10 cellular contexts compared by ENCODE assay signal in the genomic region with DNA sequence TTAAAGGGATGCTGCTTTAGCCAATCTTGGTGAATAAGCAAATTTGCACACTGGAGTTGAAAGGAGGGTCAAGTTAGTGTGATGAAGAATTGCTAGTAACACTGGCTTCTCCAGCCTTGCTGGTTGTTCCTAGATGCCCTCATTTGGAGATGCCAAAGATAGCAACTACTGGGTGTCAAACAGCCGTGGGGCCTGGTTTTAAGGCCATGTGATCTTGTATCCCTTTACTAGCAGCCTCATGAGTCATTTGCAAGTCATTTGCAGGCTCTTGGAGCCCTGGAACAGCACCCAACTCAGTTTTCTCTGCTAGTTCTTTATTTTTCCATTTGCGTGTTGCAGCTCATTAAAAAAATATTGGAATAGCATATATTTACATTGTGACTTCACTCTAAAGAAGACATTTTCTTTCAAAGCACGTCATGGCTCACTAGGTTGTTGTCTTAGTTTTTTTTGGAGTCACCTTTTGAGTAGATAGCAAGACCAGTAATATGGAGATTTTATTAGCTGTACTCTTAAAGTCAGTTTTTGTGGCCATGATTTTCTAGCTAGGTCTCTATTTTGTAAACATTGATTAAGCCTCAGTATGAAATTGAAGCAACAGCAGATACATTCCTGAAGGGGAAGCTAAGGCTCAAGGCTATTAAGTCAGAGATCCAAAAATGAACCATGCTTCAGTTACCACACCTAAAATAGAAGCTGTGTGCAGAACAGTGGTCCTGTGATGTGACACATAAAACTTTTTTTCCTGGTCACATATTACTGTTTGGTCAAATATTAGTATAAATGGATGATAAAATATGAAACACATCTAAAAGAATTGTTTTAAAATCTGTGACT. TPM values are rescaled to one million over a fixed set of nuclear protein-coding genes. Genes with fewer than 3 reads are reported as not detected.
DNase-seq lines count a peak whose midpoint lies in the region; ATAC-seq and TF ChIP-seq lines count a peak whose summit lies in the region.
"Had no signal": no experiment of that assay in that cellular context is flagged by ENCODE, and none has a peak within 500 bp of the region (broad histone marks: within the 10 kb centered on the region; RNA-seq: fewer than 3 reads in every experiment).

No MANE protein-coding gene starts in this region.

- intact Hi-C loops in PC-9 (cut with micrococcal nuclease; ENCODE audit: unreplicated experiment), result loop anchor here (1.0 to 5.0 kb wide), 3 partner anchors 13 to 500 kb away; no protein-coding TSS in a partner anchor
- intact Hi-C loops in activated T-helper 1 cell treated with anti-CD3 and anti-CD28 coated beads, Interleukin-12 subunit alpha, Interleukin-12 subunit beta, Interleukin-2, Interleukin-4 antibody, amounts not matched to agents 30 ng/mL and 10 ng/mL and 1 ng/mL, durations not matched to agents 14 hours and 24 hours and 36 hours (cut with micrococcal nuclease), result loop anchor here (5.0 kb wide), 1 partner anchor 415 kb away; no protein-coding TSS in a partner anchor

- H3K4me3 ChIP-seq in PC-9, result no peak overlapping the region
- H3K4me3 ChIP-seq in parathyroid adenoma (ENCODE audit: low read depth, low read length), result no peak overlapping the region
- H3K4me3 ChIP-seq in MM.1S (ENCODE audit: low read length), result no peak overlapping the region

- CTCF ChIA-PET in PC-9 (lab: Charles Lee), result no interaction called here

- H3K4me1 Mint-ChIP-seq in activated T-helper 1 cell treated with anti-CD3 and anti-CD28 coated beads, Interleukin-12 subunit alpha, Interleukin-12 subunit beta, Interleukin-2, Interleukin-4 antibody, amounts not matched to agents 30 ng/mL and 10 ng/mL and 1 ng/mL, durations not matched to agents 14 hours and 24 hours and 36 hours (ENCODE audit: low read depth), result peaks cover 12% of the 10 kb centered on the region

- H3K9ac ChIP-seq in parathyroid adenoma (no peak overlapping the region), MM.1S (ENCODE audit: low read length) (no peak overlapping the region)

- peak; percentile 96 for ATAC-seq in esophagus mucosa
- no peak for ATAC-seq in left lobe of liver

- H3K27me3 ChIP-seq in PC-9 (ENCODE audit: insufficient read depth, low read depth), result no peaks in the 10 kb centered on the region
- no peaks in the 10 kb centered on the region for H3K27me3 ChIP-seq in parathyroid adenoma (ENCODE audit: control insufficient read depth, insufficient read depth, low read length)
- no peaks in the 10 kb centered on the region for H3K27me3 ChIP-seq in MM.1S (replicated peaks; ENCODE audit: insufficient read depth, low read length)

- H4K20me1 ChIP-seq in PC-9 (ENCODE audit: insufficient read depth), result no peaks in the 10 kb centered on the region
- no peaks in the 10 kb centered on the region for H4K20me1 ChIP-seq in MM.1S (ENCODE audit: insufficient read depth, low read length)

- peak overlapping the region; percentile 48 for H3K27ac ChIP-seq in PC-9
- H3K27ac ChIP-seq in parathyroid adenoma, result no peak overlapping the region
- no peak overlapping the region for H3K27ac ChIP-seq in MM.1S (ENCODE audit: low read length)

- H3K27ac Mint-ChIP-seq in activated T-helper 1 cell treated with anti-CD3 and anti-CD28 coated beads, Interleukin-12 subunit alpha, Interleukin-12 subunit beta, Interleukin-2, Interleukin-4 antibody, amounts not matched to agents 30 ng/mL and 10 ng/mL and 1 ng/mL, durations not matched to agents 14 hours and 24 hours and 36 hours, result no peak overlapping the region
- H3K27ac Mint-ChIP-seq: activated CD4-positive, alpha-beta T cell treated with anti-CD3 and anti-CD28 coated beads, Interleukin-2, amount 10 ng/mL, durations not matched to agents 7 days and 5 days had no signal

- no peak overlapping the region for H2AFZ ChIP-seq in PC-9
- peak overlapping the region; percentile 10 for H2AFZ ChIP-seq in parathyroid adenoma
- no peak overlapping the region for H2AFZ ChIP-seq in MM.1S (ENCODE audit: low read length)

- no peaks in the 10 kb centered on the region for H3K9me3 Mint-ChIP-seq in activated T-helper 1 cell treated with anti-CD3 and anti-CD28 coated beads, Interleukin-12 subunit alpha, Interleukin-12 subunit beta, Interleukin-2, Interleukin-4 antibody, amounts not matched to agents 30 ng/mL and 10 ng/mL and 1 ng/mL, durations not matched to agents 14 hours and 24 hours and 36 hours
- H3K9me3 Mint-ChIP-seq: activated CD4-positive, alpha-beta T cell treated with anti-CD3 and anti-CD28 coated beads, Interleukin-2, amount 10 ng/mL, durations not matched to agents 7 days and 5 days had no signal

- H3K4me3 Mint-ChIP-seq in activated T-helper 1 cell treated with anti-CD3 and anti-CD28 coated beads, Interleukin-12 subunit alpha, Interleukin-12 subunit beta, Interleukin-2, Interleukin-4 antibody, amounts not matched to agents 30 ng/mL and 10 ng/mL and 1 ng/mL, durations not matched to agents 14 hours and 24 hours and 36 hours, result no peak overlapping the region
- H3K4me3 Mint-ChIP-seq: activated CD4-positive, alpha-beta T cell treated with anti-CD3 and anti-CD28 coated beads, Interleukin-2, amount 10 ng/mL, durations not matched to agents 7 days and 5 days had no signal

- no peaks in the 10 kb centered on the region for H3K9me2 ChIP-seq in PC-9 (ENCODE audit: insufficient read depth)
- H3K9me2 ChIP-seq in MM.1S (replicated peaks; ENCODE audit: insufficient read depth, low read length), result no peaks in the 10 kb centered on the region

- TF ChIP-seq CTCF in PC-9 (conservative IDR thresholded peaks at IDR 0.05) (no peak), parathyroid adenoma (IDR thresholded peaks at IDR 0.05) (no peak), MM.1S (IDR thresholded peaks at IDR 0.05; ENCODE audit: low read length) (no peak)

- H3K4me1 ChIP-seq in PC-9 (replicated peaks; ENCODE audit: insufficient read depth) (peaks cover 35% of the 10 kb centered on the region), parathyroid adenoma (peaks cover 9% of the 10 kb centered on the region), MM.1S (ENCODE audit: low read length) (no peaks in the 10 kb centered on the region)

- peak; percentile 89 for DNase-seq in COLO829 (ENCODE audit: low spot score)
- DNase-seq in PC-9, result peak; percentile 83 to 93
- no peak for DNase-seq in left lobe of liver (ENCODE audit: low spot score)
- DNase-seq in stimulated activated CD4-positive, alpha-beta T cell treated with anti-CD3 and anti-CD28 coated beads, Interleukin-4, amount 100 ng/mL, for 4 hours, result no peak
- no peak for DNase-seq in activated T-helper 1 cell treated with anti-CD3 and anti-CD28 coated beads, Interleukin-12 subunit alpha, Interleukin-12 subunit beta, Interleukin-2, Interleukin-4 antibody, amounts not matched to agents 30 ng/mL and 10 ng/mL and 1 ng/mL, durations not matched to agents 14 hours and 24 hours and 36 hours (ENCODE audit: low spot score)
- DNase-seq in MM.1S, result no peak
- DNase-seq: activated CD4-positive, alpha-beta T cell treated with anti-CD3 and anti-CD28 coated beads, Interleukin-2, amount 10 ng/mL, durations not matched to agents 7 days and 5 days; stimulated activated naive CD4-positive, alpha-beta T cell had no signal

- peaks cover 14% of the 10 kb centered on the region; the same call in 1 of the 2 replicates for H3F3A ChIP-seq in PC-9 (ENCODE audit: insufficient read depth, low read depth)
- no peaks in the 10 kb centered on the region for H3F3A ChIP-seq in MM.1S (ENCODE audit: insufficient read depth, low read length)

- H3K27me3 Mint-ChIP-seq in activated T-helper 1 cell treated with anti-CD3 and anti-CD28 coated beads, Interleukin-12 subunit alpha, Interleukin-12 subunit beta, Interleukin-2, Interleukin-4 antibody, amounts not matched to agents 30 ng/mL and 10 ng/mL and 1 ng/mL, durations not matched to agents 14 hours and 24 hours and 36 hours (ENCODE audit: insufficient read depth), result no peaks in the 10 kb centered on the region
- H3K27me3 Mint-ChIP-seq: activated CD4-positive, alpha-beta T cell treated with anti-CD3 and anti-CD28 coated beads, Interleukin-2, amount 10 ng/mL, durations not matched to agents 7 days and 5 days had no signal

- no TSS peak for BruUV-seq in PC-9 (replicated peaks; lab: Mats Ljungman, UMichigan)

- POLR2A ChIA-PET in PC-9 (lab: Charles Lee; ENCODE audit: unreplicated experiment), result interaction anchor here (0.6 kb wide), 1 partner anchor 29 kb away, joined by 6 read pairs; no protein-coding TSS in a partner anchor

- H3K4me2 ChIP-seq in PC-9 (peak overlapping the region; percentile 20; the same call in 1 of the 2 replicates), parathyroid adenoma (ENCODE audit: low read length) (no peak overlapping the region), MM.1S (ENCODE audit: low read depth, low read length) (no peak overlapping the region)

- no peaks in the 10 kb centered on the region for H3K79me2 ChIP-seq in PC-9 (ENCODE audit: low read depth)
- H3K79me2 ChIP-seq in parathyroid adenoma, result no peaks in the 10 kb centered on the region
- no peaks in the 10 kb centered on the region for H3K79me2 ChIP-seq in MM.1S (ENCODE audit: low read length)

- H3K9me3 ChIP-seq in PC-9 (ENCODE audit: insufficient read depth, low read depth) (no peaks in the 10 kb centered on the region), parathyroid adenoma (ENCODE audit: control insufficient read depth, low read length) (no peaks in the 10 kb centered on the region), MM.1S (replicated peaks; ENCODE audit: insufficient read depth, low read length) (no peaks in the 10 kb centered on the region)

- H3K36me3 Mint-ChIP-seq in activated T-helper 1 cell treated with anti-CD3 and anti-CD28 coated beads, Interleukin-12 subunit alpha, Interleukin-12 subunit beta, Interleukin-2, Interleukin-4 antibody, amounts not matched to agents 30 ng/mL and 10 ng/mL and 1 ng/mL, durations not matched to agents 14 hours and 24 hours and 36 hours (ENCODE audit: low read depth), result peaks cover 13% of the 10 kb centered on the region

- H3K36me3 ChIP-seq in PC-9 (ENCODE audit: low read depth) (no peaks in the 10 kb centered on the region), parathyroid adenoma (ENCODE audit: control insufficient read depth, insufficient read depth, low read length) (no peaks in the 10 kb centered on the region), MM.1S (replicated peaks; ENCODE audit: insufficient read depth, low read length) (no peaks in the 10 kb centered on the region)

RNA-seq across cellular contexts. Expression of a gene that starts 1.3 kb away (rescaled TPM):
- total RNA-seq in PC-9 (2021) (2.9 and 3.2 TPM in 2 replicates), esophagus mucosa (0.44 TPM), left lobe of liver (3.9 TPM)
- total RNA-seq in activated T-helper 1 cell treated with anti-CD3 and anti-CD28 coated beads, Interleukin-12 subunit alpha, Interleukin-12 subunit beta, Interleukin-2, Interleukin-4 antibody, amounts not matched to agents 30 ng/mL and 10 ng/mL and 1 ng/mL, durations not matched to agents 14 hours and 24 hours and 36 hours, result 1.7 and 2.7 TPM in 2 replicates

RNA-seq across cellular contexts. Expression of a gene that starts 31.8 kb away (rescaled TPM):
- total RNA-seq in PC-9 (2021) (79.6 and 89.4 TPM in 2 replicates), esophagus mucosa (38.3 TPM), left lobe of liver (27.6 TPM)
- 88.3 and 97.1 TPM in 2 replicates for total RNA-seq in activated T-helper 1 cell treated with anti-CD3 and anti-CD28 coated beads, Interleukin-12 subunit alpha, Interleukin-12 subunit beta, Interleukin-2, Interleukin-4 antibody, amounts not matched to agents 30 ng/mL and 10 ng/mL and 1 ng/mL, durations not matched to agents 14 hours and 24 hours and 36 hours

Comparison
In these comparisons a context has a peak if more than half of its experiments do, and no peak if none do; other contexts are left out.
1. DNase-seq: peak in COLO829 (single experiment) and PC-9 (2 of 2); none in left lobe of liver (single experiment), stimulated activated CD4-positive, alpha-beta T cell treated with anti-CD3 and anti-CD28 coated beads, Interleukin-4, amount 100 ng/mL, for 4 hours (0 of 2), activated T-helper 1 cell treated with anti-CD3 and anti-CD28 coated beads, Interleukin-12 subunit alpha, Interleukin-12 subunit beta, Interleukin-2, Interleukin-4 antibody, amounts not matched to agents 30 ng/mL and 10 ng/mL and 1 ng/mL, durations not matched to agents 14 hours and 24 hours and 36 hours (single experiment) and MM.1S (single experiment).